1 cellular context compared by ENCODE assay signal in the genomic region with DNA sequence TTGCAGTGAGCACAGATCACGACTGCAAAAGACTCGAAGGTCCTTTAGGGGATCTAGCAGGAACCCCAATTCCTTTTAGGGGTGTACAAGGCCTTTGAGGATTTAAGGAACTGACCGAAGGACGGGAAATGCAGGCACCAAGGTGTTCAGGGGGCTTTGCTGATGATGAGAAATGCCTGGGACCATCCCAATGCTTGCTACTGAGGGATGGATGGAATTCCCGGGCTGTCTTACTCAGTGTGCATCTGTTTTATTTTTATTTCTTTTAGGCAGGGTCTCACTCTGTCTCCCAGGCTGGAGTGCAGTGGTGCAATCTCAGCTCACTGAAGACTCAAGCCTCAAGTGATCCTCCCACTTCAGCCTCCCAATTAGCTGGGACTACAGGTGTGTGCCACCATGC.
TF ChIP-seq lines count a peak whose summit lies in the region.

No MANE protein-coding gene starts in this region.

TF ChIP-seq in HCT116, 20 proteins besides CTCF, POLR2A, EP300 and RAD21:
- TF ChIP-seq POLR2AphosphoS5 (IDR thresholded peaks at IDR 0.05; ENCODE audit: low read depth, low read length) (no peak), SRF (IDR thresholded peaks at IDR 0.05; ENCODE audit: low read depth) (no peak), YY1 (IDR thresholded peaks at IDR 0.05; ENCODE audit: extremely low read depth, insufficient replicate concordance, low read depth, low read length) (no peak), FOSL1 (IDR thresholded peaks at IDR 0.05; ENCODE audit: low read depth) (no peak), ZNF274 (IDR thresholded peaks at IDR 0.05; ENCODE audit: low read depth, low read length) (no peak)
